Comparison of ENCODE assay signal across 33 cellular contexts in the genomic region with DNA sequence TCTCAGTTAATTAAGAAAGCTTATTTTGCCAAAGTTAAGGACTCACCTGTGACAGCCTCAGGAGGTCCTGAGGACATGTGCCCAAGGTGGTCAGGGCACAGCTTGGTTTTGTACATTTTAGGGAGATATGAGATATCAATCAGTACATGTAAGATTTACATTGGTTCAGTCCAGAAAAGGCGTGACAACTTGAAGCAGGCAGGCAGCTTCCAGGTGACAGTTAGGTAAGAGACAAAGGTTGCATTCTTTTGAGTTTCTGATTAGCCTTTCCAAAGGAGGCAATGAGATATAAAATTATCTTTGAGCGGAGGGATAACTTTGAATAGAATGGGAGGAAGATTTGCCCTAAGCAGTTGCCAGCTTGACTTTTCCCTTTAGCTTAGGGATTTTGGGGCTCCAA. TPM values are rescaled to one million over a fixed set of nuclear protein-coding genes. Genes with fewer than 3 reads are reported as not detected.
"Had no signal": no experiment of that assay in that cellular context is flagged by ENCODE, and none has a peak within 500 bp of the region (broad histone marks: within the 10 kb centered on the region; RNA-seq: fewer than 3 reads in every experiment).

No MANE protein-coding gene starts in this region.

- H3K27me3 ChIP-seq: brain microvascular endothelial cell, MG63, SJCRH30 had no signal

- H3K27ac Mint-ChIP-seq: activated CD8-positive, alpha-beta T cell treated with anti-CD3 and anti-CD28 coated beads for 36 hours; activated naive CD8-positive, alpha-beta T cell treated with anti-CD3 and anti-CD28 coated beads for 36 hours; activated T-cell treated with anti-CD3 and anti-CD28 coated beads, Interleukin-2, amount 50 U/mL, for 72 hours; activated T-helper 17 cell treated with anti-CD3 and anti-CD28 coated beads, Interleukin-2, amount 50 U/mL, for 72 hours had no signal

- H3K9me3 ChIP-seq: MG63, SJCRH30 had no signal

- H3K4me1 Mint-ChIP-seq: activated T-helper 17 cell treated with anti-CD3 and anti-CD28 coated beads, Interleukin-2, amount 50 U/mL, for 72 hours had no signal

- DNase-seq: activated CD4-positive, alpha-beta T cell treated with anti-CD3 and anti-CD28 coated beads for 1 hour; activated CD4-positive, alpha-beta T cell treated with anti-CD3 and anti-CD28 coated beads for 48 hours; activated CD4-positive, alpha-beta T cell treated with anti-CD3 and anti-CD28 coated beads, Interleukin-2, amount 50 U/mL, for 4 hours; activated CD4-positive, CD25-positive, alpha-beta regulatory T cell; activated CD8-positive, alpha-beta T cell treated with anti-CD3 and anti-CD28 coated beads for 36 hours; activated effector memory CD4-positive, alpha-beta T cell treated with anti-CD3 and anti-CD28 coated beads, Interleukin-2, amount 50 U/mL, for 16 hours; activated naive CD4-positive, alpha-beta T cell; activated naive CD4-positive, alpha-beta T cell treated with anti-CD3 and anti-CD28 coated beads, Interleukin-2, amount 50 U/mL, for 16 hours; activated naive CD8-positive, alpha-beta T cell treated with anti-CD3 and anti-CD28 coated beads for 36 hours; activated T-cell treated with anti-CD3 and anti-CD28 coated beads, Interleukin-2, amount 50 U/mL, for 1 hour; activated T-cell treated with anti-CD3 and anti-CD28 coated beads, Interleukin-2, amount 50 U/mL, for 72 hours; amniotic stem cell; aorta; brain microvascular endothelial cell; Kasumi-1; KG1; MG63; NCI-H1048; NCI-H1105 treated with DMSO at 0.1 percent for 48 hours; NCI-H1436; NCI-H1694; NCI-H1930; NCI-H2081 treated with DMSO at 0.1 percent for 48 hours; NCI-H345; NCI-H510A; SHP77; SJCRH30; T1000; WERI-Rb-1 had no signal

- ATAC-seq: activated CD8-positive, alpha-beta T cell treated with anti-CD3 and anti-CD28 coated beads for 36 hours; activated T-cell treated with anti-CD3 and anti-CD28 coated beads, Interleukin-2, amount 50 U/mL, for 72 hours; activated T-helper 17 cell treated with anti-CD3 and anti-CD28 coated beads, Interleukin-2, amount 50 U/mL, for 72 hours; Panc1 had no signal

- H3K27me3 Mint-ChIP-seq: activated CD8-positive, alpha-beta T cell treated with anti-CD3 and anti-CD28 coated beads for 36 hours; activated naive CD8-positive, alpha-beta T cell treated with anti-CD3 and anti-CD28 coated beads for 36 hours; activated T-helper 17 cell treated with anti-CD3 and anti-CD28 coated beads, Interleukin-2, amount 50 U/mL, for 72 hours had no signal

- H3K4me3 Mint-ChIP-seq: activated CD8-positive, alpha-beta T cell treated with anti-CD3 and anti-CD28 coated beads for 36 hours; activated naive CD8-positive, alpha-beta T cell treated with anti-CD3 and anti-CD28 coated beads for 36 hours; activated T-cell treated with anti-CD3 and anti-CD28 coated beads, Interleukin-2, amount 50 U/mL, for 72 hours; activated T-helper 17 cell treated with anti-CD3 and anti-CD28 coated beads, Interleukin-2, amount 50 U/mL, for 72 hours had no signal

- H3K4me3 ChIP-seq: MG63, SJCRH30, SK-N-MC had no signal

- H3K9me3 Mint-ChIP-seq: activated CD8-positive, alpha-beta T cell treated with anti-CD3 and anti-CD28 coated beads for 36 hours; activated T-helper 17 cell treated with anti-CD3 and anti-CD28 coated beads, Interleukin-2, amount 50 U/mL, for 72 hours had no signal

- H3K27ac ChIP-seq: brain microvascular endothelial cell, SJCRH30, SK-N-MC, WERI-Rb-1 had no signal

- H3K36me3 ChIP-seq: brain microvascular endothelial cell, MG63, SJCRH30, WERI-Rb-1 had no signal

RNA-seq across cellular contexts. Expression of gene SLC1A1, which starts 47.8 kb away (rescaled TPM):
- total RNA-seq: SJCRH30; T-helper 2 cell treated with Interferon-gamma antibody and Interleukin-4, amounts not matched to agents 100 ng/mL and 5 ng/mL, for 36 hours had no signal
